12 cellular contexts compared by ENCODE assay signal in genomic region chr2:232473467-232473890, GRCh38. TPM values are rescaled to one million over a fixed set of nuclear protein-coding genes. Genes with fewer than 3 reads are reported as not detected.
A peak's percentile ranks its signal among the peaks of the same experiment; 100 is the strongest.
DNase-seq lines count a peak whose midpoint lies in the region; ATAC-seq and TF ChIP-seq lines count a peak whose summit lies in the region.
"Had no signal": no experiment of that assay in that cellular context is flagged by ENCODE, and none has a peak within 500 bp of the region (broad histone marks: within the 10 kb centered on the region; RNA-seq: fewer than 3 reads in every experiment).

No MANE protein-coding gene starts in this region.

- no peak for TF ChIP-seq CTCF in lower lobe of right lung (IDR thresholded peaks at IDR 0.05)

- H3K9me3 ChIP-seq in SJCRH30 (replicated peaks), result peaks cover 11% of the 10 kb centered on the region; the same call in 1 of the 2 replicates
- no peaks in the 10 kb centered on the region for H3K9me3 ChIP-seq in lower lobe of right lung
- H3K9me3 ChIP-seq: body of pancreas had no signal

- H3K4me3 ChIP-seq in SJCRH30, result no peak overlapping the region
- no peak overlapping the region for H3K4me3 ChIP-seq in lower lobe of right lung
- H3K4me3 ChIP-seq: body of pancreas, MG63, smooth muscle cell had no signal

- peak; percentile 89 to 92 for ATAC-seq in lower lobe of right lung
- no peak for ATAC-seq in HG03159 (IDR thresholded peaks at IDR 0.05; ENCODE audit: unreplicated experiment)
- ATAC-seq in GM21447 (IDR thresholded peaks at IDR 0.05; ENCODE audit: unreplicated experiment), result no peak
- ATAC-seq in HG03045 (IDR thresholded peaks at IDR 0.05; ENCODE audit: unreplicated experiment), result no peak
- ATAC-seq: body of pancreas had no signal

- H3K27ac ChIP-seq in SJCRH30 (no peak overlapping the region), lower lobe of right lung (no peak overlapping the region)
- H3K27ac ChIP-seq: body of pancreas had no signal

- intact Hi-C loops in lower lobe of right lung (cut with DNase I), result no loop called here

- DNase-seq in DMS153 treated with DMSO at 0.1 percent for 48 hours (lab: John Stamatoyannopoulos, UW; ENCODE audit: unreplicated experiment), result peak; percentile 31
- DNase-seq in NCI-H1694 treated with DMSO at 0.1 percent for 48 hours (lab: John Stamatoyannopoulos, UW), result peak; percentile 29
- peak; percentile 92 to 97 for DNase-seq in SJCRH30
- peak; percentile 47 for DNase-seq in lower lobe of right lung
- DNase-seq in stimulated activated CD4-positive, alpha-beta T cell treated with anti-CD3 and anti-CD28 coated beads, Interleukin-15, amount 100 ng/mL, for 24 hours, result no peak
- DNase-seq: activated CD4-positive, alpha-beta memory T cell treated with anti-CD3 and anti-CD28 coated beads for 36 hours; MG63 had no signal

- H3K27me3 ChIP-seq in SJCRH30 (peaks cover 19% of the 10 kb centered on the region), lower lobe of right lung (ENCODE audit: low read depth) (peaks cover 7% of the 10 kb centered on the region)
- H3K27me3 ChIP-seq: body of pancreas had no signal

- H3K4me1 ChIP-seq in SJCRH30, result peaks cover 12% of the 10 kb centered on the region
- H3K4me1 ChIP-seq in lower lobe of right lung, result no peaks in the 10 kb centered on the region
- H3K4me1 ChIP-seq: body of pancreas had no signal

- H3K36me3 ChIP-seq in SJCRH30 (no peaks in the 10 kb centered on the region), lower lobe of right lung (no peaks in the 10 kb centered on the region)
- H3K36me3 ChIP-seq: MG63 had no signal

RNA-seq across cellular contexts. Expression of gene ECEL1, which starts 14.2 kb away (rescaled TPM):
- not detected in 2 replicates for total RNA-seq in SJCRH30 (2014; rRNA removed; shearing (Covaris generic))
- total RNA-seq in lower lobe of right lung, result 1.0 TPM
- total RNA-seq: smooth muscle cell had no signal

RNA-seq across cellular contexts. Expression of gene ALPI, which starts 17.5 kb away (rescaled TPM):
- total RNA-seq in SJCRH30 (2014; rRNA removed; shearing (Covaris generic)), result not detected in 2 replicates
- total RNA-seq in lower lobe of right lung, result not detected
- total RNA-seq: activated CD4-positive, alpha-beta memory T cell treated with anti-CD3 and anti-CD28 coated beads for 36 hours; body of pancreas; smooth muscle cell had no signal

RNA-seq across cellular contexts. Expression of gene PRSS56, which starts 46.7 kb away (rescaled TPM):
- 0.38 and 0.48 TPM in 2 replicates for total RNA-seq in SJCRH30 (2014; rRNA removed; shearing (Covaris generic))
- not detected for total RNA-seq in lower lobe of right lung
- total RNA-seq: activated CD4-positive, alpha-beta memory T cell treated with anti-CD3 and anti-CD28 coated beads for 36 hours; body of pancreas; smooth muscle cell had no signal

RNA-seq across cellular contexts. Expression of gene CHRND, which starts 52.5 kb away (rescaled TPM):
- total RNA-seq in SJCRH30 (2014; rRNA removed; shearing (Covaris generic)), result 91.0 and 92.4 TPM in 2 replicates
- not detected for total RNA-seq in lower lobe of right lung
- total RNA-seq: activated CD4-positive, alpha-beta memory T cell treated with anti-CD3 and anti-CD28 coated beads for 36 hours; body of pancreas; smooth muscle cell had no signal

Comparison
In these comparisons a context has a peak if more than half of its experiments do, and no peak if none do; other contexts are left out.
1. ATAC-seq: peak in lower lobe of right lung (2 of 2); none in HG03159 (single experiment), GM21447 (single experiment) and HG03045 (single experiment).